30 cellular contexts compared by ENCODE assay signal in genomic region chr1:28891256-28891655, GRCh38.
"Had no signal": no experiment of that assay in that cellular context is flagged by ENCODE, and none has a peak within 500 bp of the region (broad histone marks: within the 10 kb centered on the region; RNA-seq: fewer than 3 reads in every experiment).

No MANE protein-coding gene starts in this region.

- H3K4me2 ChIP-seq: smooth muscle cell had no signal

- FAIRE-seq: bronchial epithelial cell, colon, endometrium had no signal

- H3K9me3 ChIP-seq: esophagus squamous epithelium, heart right ventricle, psoas muscle, tibial nerve had no signal

- H3K4me3 Mint-ChIP-seq: activated CD4-positive, alpha-beta memory T cell treated with anti-CD3 and anti-CD28 coated beads for 36 hours; activated T-helper 1 cell treated with anti-CD3 and anti-CD28 coated beads, Interleukin-12 subunit alpha, Interleukin-12 subunit beta, Interleukin-2, Interleukin-4 antibody, amounts not matched to agents 30 ng/mL and 10 ng/mL and 1 ng/mL, durations not matched to agents 14 hours and 24 hours and 36 hours; mesothelial cell of epicardium; naive thymus-derived CD4-positive, alpha-beta T cell; T-helper 1 cell treated with Interleukin-12 subunit alpha and Interleukin-12 subunit beta and Interleukin-4 antibody, amounts not matched to agents 30 μg/mL and 1 μg/mL, for 36 hours had no signal

- H3K4me1 ChIP-seq: parathyroid adenoma had no signal

- H3K36me3 ChIP-seq: tibial nerve had no signal

- H3K4me3 ChIP-seq: esophagus squamous epithelium, heart right ventricle, psoas muscle, smooth muscle cell, tibial nerve had no signal

- ATAC-seq: activated naive CD4-positive, alpha-beta T cell treated with anti-CD3 and anti-CD28 coated beads, Interleukin-2, amount 50 U/mL, for 72 hours; heart right ventricle; naive thymus-derived CD4-positive, alpha-beta T cell; psoas muscle had no signal

- H3K27me3 ChIP-seq: esophagus squamous epithelium had no signal

- H3K27me3 Mint-ChIP-seq: activated CD4-positive, alpha-beta memory T cell treated with anti-CD3 and anti-CD28 coated beads for 36 hours; naive thymus-derived CD4-positive, alpha-beta T cell had no signal

- H3K36me3 Mint-ChIP-seq: mesothelial cell of epicardium had no signal

- H3K9ac ChIP-seq: parathyroid adenoma had no signal

- H2AFZ ChIP-seq: parathyroid adenoma had no signal

- DNase-seq: activated CD4-positive, alpha-beta memory T cell treated with anti-CD3 and anti-CD28 coated beads for 36 hours; activated CD4-positive, alpha-beta T cell treated with anti-CD3 and anti-CD28 coated beads for 48 hours; activated CD8-positive, alpha-beta memory T cell treated with anti-CD3 and anti-CD28 coated beads, Interleukin-2, amount 50 U/mL, for 4 hours; activated effector memory CD4-positive, alpha-beta T cell treated with anti-CD3 and anti-CD28 coated beads, Interleukin-2, amount 50 U/mL, for 16 hours; activated T-cell treated with anti-CD3 and anti-CD28 coated beads, Interleukin-2, amount 50 U/mL, for 1 hour; anterior cingulate cortex; effector CD8-positive, alpha-beta T cell; esophagus squamous epithelium; foreskin melanocyte; heart right ventricle; naive thymus-derived CD4-positive, alpha-beta T cell; occipital lobe; psoas muscle; stimulated activated CD4-positive, alpha-beta T cell treated with anti-CD3 and anti-CD28 coated beads, Interleukin-1b, Interleukin-23, amount 100 ng/mL, for 48 hours; stimulated activated CD4-positive, alpha-beta T cell treated with anti-CD3 and anti-CD28 coated beads, Interleukin-4, amount 100 ng/mL, for 4 hours; stimulated activated CD8-positive, alpha-beta memory T cell treated with anti-CD3 and anti-CD28 coated beads, Interleukin-4, amount 100 ng/mL, for 48 hours; stimulated activated naive CD4-positive, alpha-beta T cell; SW 1271; T1000 had no signal

- H3K27ac ChIP-seq: epithelial cell of prostate, esophagus squamous epithelium, heart right ventricle, parathyroid adenoma, psoas muscle, tibial nerve had no signal

- H3K27ac Mint-ChIP-seq: activated CD4-positive, alpha-beta memory T cell treated with anti-CD3 and anti-CD28 coated beads for 36 hours; activated naive CD4-positive, alpha-beta T cell treated with anti-CD3 and anti-CD28 coated beads, Interleukin-2, amount 50 U/mL, for 72 hours; activated T-helper 1 cell treated with anti-CD3 and anti-CD28 coated beads, Interleukin-12 subunit alpha, Interleukin-12 subunit beta, Interleukin-2, Interleukin-4 antibody, amounts not matched to agents 30 ng/mL and 10 ng/mL and 1 ng/mL, durations not matched to agents 14 hours and 24 hours and 36 hours; mesothelial cell of epicardium; T-helper 1 cell treated with Interleukin-12 subunit alpha and Interleukin-12 subunit beta and Interleukin-4 antibody, amounts not matched to agents 30 μg/mL and 1 μg/mL, for 36 hours had no signal

- H3K79me2 ChIP-seq: parathyroid adenoma had no signal

- H3K9me3 Mint-ChIP-seq: activated CD4-positive, alpha-beta memory T cell treated with anti-CD3 and anti-CD28 coated beads for 36 hours; activated naive CD4-positive, alpha-beta T cell treated with anti-CD3 and anti-CD28 coated beads, Interleukin-2, amount 50 U/mL, for 72 hours; activated T-helper 1 cell treated with anti-CD3 and anti-CD28 coated beads, Interleukin-12 subunit alpha, Interleukin-12 subunit beta, Interleukin-2, Interleukin-4 antibody, amounts not matched to agents 30 ng/mL and 10 ng/mL and 1 ng/mL, durations not matched to agents 14 hours and 24 hours and 36 hours; mesothelial cell of epicardium; naive thymus-derived CD4-positive, alpha-beta T cell; T-helper 1 cell treated with Interleukin-12 subunit alpha and Interleukin-12 subunit beta and Interleukin-4 antibody, amounts not matched to agents 30 μg/mL and 1 μg/mL, for 36 hours had no signal
